16 cellular contexts compared by ENCODE assay signal in genomic region chr18:39675358-39675757, GRCh38.
DNase-seq lines count a peak whose midpoint lies in the region; ATAC-seq and TF ChIP-seq lines count a peak whose summit lies in the region.
"Had no signal": no experiment of that assay in that cellular context is flagged by ENCODE, and none has a peak within 500 bp of the region (broad histone marks: within the 10 kb centered on the region; RNA-seq: fewer than 3 reads in every experiment).

No MANE protein-coding gene starts in this region.

- no peak for TF ChIP-seq CTCF in heart right ventricle (IDR thresholded peaks at IDR 0.05)
- no peak for TF ChIP-seq CTCF in WTC11 (IDR thresholded peaks at IDR 0.05)
- no peak for TF ChIP-seq CTCF in CD4-positive, alpha-beta T cell (IDR thresholded peaks at IDR 0.05)

- ATAC-seq in right cardiac atrium (peak; percentile 43 to 65), heart right ventricle (no peak), WTC11 (no peak)
- no peak for ATAC-seq in CD4-positive, alpha-beta T cell (ENCODE audit: poor library complexity)

- H3K27me3 ChIP-seq in right cardiac atrium (ENCODE audit: control insufficient read depth, insufficient read depth) = no peaks in the 10 kb centered on the region
- H3K27me3 ChIP-seq in heart right ventricle = no peaks in the 10 kb centered on the region
- H3K27me3 ChIP-seq in CD4-positive, alpha-beta T cell (ENCODE audit: control insufficient read depth, insufficient read depth, low read length) = no peaks in the 10 kb centered on the region
- H3K27me3 ChIP-seq: spleen, tibial nerve had no signal

- no peaks in the 10 kb centered on the region for H3K4me1 ChIP-seq in right cardiac atrium (ENCODE audit: control insufficient read depth, insufficient read depth, low read length)
- H3K4me1 ChIP-seq in heart right ventricle = peaks cover 0 to 10% (median 0%) of the 10 kb centered on the region in 9 donors
- H3K4me1 ChIP-seq: spleen, tibial nerve had no signal

- H3K27ac Mint-ChIP-seq in WTC11 = 0 out of 2 replicates have a peak overlapping the region, but pooled peaks have one; percentile 37
- no peak overlapping the region for H3K27ac Mint-ChIP-seq in CD4-positive, alpha-beta T cell
- H3K27ac Mint-ChIP-seq: IgD-negative memory B cell had no signal

- DNase-seq in right cardiac atrium (peak in 1 of 3 donors; percentile 18), heart right ventricle (no peak), WTC11 (ENCODE audit: low spot score) (no peak), iris pigment epithelial cell (ENCODE audit: low read depth) (peak; percentile 46), NCI-H2081 (lab: John Stamatoyannopoulos, UW) (no peak), NCI-H69 (lab: John Stamatoyannopoulos, UW) (no peak), HuH-7 (ENCODE audit: low spot score) (no peak)
- no peak for DNase-seq in CD4-positive, alpha-beta T cell
- DNase-seq: cortex of kidney, DND-41, NCI-H2029 treated with DMSO at 0.1 percent for 48 hours, spleen had no signal

- no peaks in the 10 kb centered on the region for H3K36me3 Mint-ChIP-seq in WTC11
- no peaks in the 10 kb centered on the region for H3K36me3 Mint-ChIP-seq in CD4-positive, alpha-beta T cell (ENCODE audit: low read depth)
- H3K36me3 Mint-ChIP-seq: IgD-negative memory B cell had no signal

- no peaks in the 10 kb centered on the region for H3K36me3 ChIP-seq in heart right ventricle
- H3K36me3 ChIP-seq: spleen, tibial nerve had no signal

- H3K27me3 Mint-ChIP-seq in WTC11 (ENCODE audit: low read depth) = no peaks in the 10 kb centered on the region; the same call in 1 of the 2 replicates
- no peaks in the 10 kb centered on the region for H3K27me3 Mint-ChIP-seq in CD4-positive, alpha-beta T cell
- H3K27me3 Mint-ChIP-seq: IgD-negative memory B cell had no signal

- no peak overlapping the region for H3K27ac ChIP-seq in right cardiac atrium (ENCODE audit: low read length)
- no peak overlapping the region for H3K27ac ChIP-seq in heart right ventricle
- H3K27ac ChIP-seq in CD4-positive, alpha-beta T cell (ENCODE audit: low read depth, low read length) = no peak overlapping the region
- H3K27ac ChIP-seq: SK-N-MC, spleen, tibial nerve had no signal

- H3K9me3 Mint-ChIP-seq in WTC11 = no peaks in the 10 kb centered on the region
- H3K9me3 Mint-ChIP-seq in CD4-positive, alpha-beta T cell = peaks cover 2% of the 10 kb centered on the region
- H3K9me3 Mint-ChIP-seq: nephron had no signal

- H3K9me3 ChIP-seq in right cardiac atrium (ENCODE audit: control insufficient read depth, low read length) = no peaks in the 10 kb centered on the region
- H3K9me3 ChIP-seq in heart right ventricle = no peaks in the 10 kb centered on the region
- H3K9me3 ChIP-seq in CD4-positive, alpha-beta T cell (ENCODE audit: control insufficient read depth, low read length) = no peaks in the 10 kb centered on the region
- H3K9me3 ChIP-seq: spleen, tibial nerve had no signal

- CTCF ChIA-PET in WTC11 (lab: Charles Lee) = no interaction called here
- CTCF ChIA-PET in CD4-positive, alpha-beta T cell (lab: Charles Lee) = no interaction called here

- H3K4me1 Mint-ChIP-seq in WTC11 = peaks cover 14% of the 10 kb centered on the region
- H3K4me1 Mint-ChIP-seq in CD4-positive, alpha-beta T cell (ENCODE audit: low read depth) = no peaks in the 10 kb centered on the region
- H3K4me1 Mint-ChIP-seq: IgD-negative memory B cell had no signal

- intact Hi-C loops in right cardiac atrium (cut with DNase I) = no loop called here
- intact Hi-C loops in heart right ventricle (cut with DNase I) = no loop called here
- intact Hi-C loops in CD4-positive, alpha-beta T cell (cut with DNase I, micrococcal nuclease) = no loop called here

- POLR2A ChIA-PET in WTC11 (lab: Charles Lee) = no interaction called here
- POLR2A ChIA-PET in CD4-positive, alpha-beta T cell (lab: Charles Lee) = no interaction called here

- H3K4me3 ChIP-seq in right cardiac atrium (ENCODE audit: low read length) (no peak overlapping the region), heart right ventricle (no peak overlapping the region)
- H3K4me3 ChIP-seq: SK-N-MC, spleen, tibial nerve had no signal

- H3K4me3 Mint-ChIP-seq in WTC11 = no peak overlapping the region
- no peak overlapping the region for H3K4me3 Mint-ChIP-seq in CD4-positive, alpha-beta T cell
- H3K4me3 Mint-ChIP-seq: IgD-negative memory B cell, nephron had no signal

- 68% methylated on average over 3 of the region's 3 CpGs for WGBS in right cardiac atrium
- 72 to 82% methylated on average over 3 of the region's 3 CpGs for WGBS in heart right ventricle, 2 donors

TF ChIP-seq in WTC11, 78 proteins besides CTCF, POLR2A, EP300 and RAD21 (continues in another document):
- TF ChIP-seq AFF4 (CRISPR knock-in tag; IDR thresholded peaks at IDR 0.05; ENCODE audit: borderline replicate concordance) (no peak), ZNF425 (CRISPR knock-in tag; conservative IDR thresholded peaks at IDR 0.05) (no peak), MXD4 (CRISPR knock-in tag; IDR thresholded peaks at IDR 0.05; ENCODE audit: borderline replicate concordance) (no peak), MYBL2 (CRISPR knock-in tag; IDR thresholded peaks at IDR 0.05) (no peak), NFATC4 (CRISPR knock-in tag; IDR thresholded peaks at IDR 0.05) (no peak), CREB1 (CRISPR knock-in tag; IDR thresholded peaks at IDR 0.05) (no peak), RELA (CRISPR knock-in tag; IDR thresholded peaks at IDR 0.05; ENCODE audit: borderline replicate concordance) (no peak), ERG (CRISPR knock-in tag; IDR thresholded peaks at IDR 0.05) (no peak), PREB (CRISPR knock-in tag; IDR thresholded peaks at IDR 0.05; ENCODE audit: borderline replicate concordance) (no peak), ZNF138 (CRISPR knock-in tag; conservative IDR thresholded peaks at IDR 0.05) (no peak)

Comparison
In these comparisons a context has a peak if more than half of its experiments do, and no peak if none do; other contexts are left out.
1. ATAC-seq: peak in right cardiac atrium (2 of 2); none in heart right ventricle (0 of 8), WTC11 (single experiment) and CD4-positive, alpha-beta T cell (single experiment).